17 cellular contexts compared by ENCODE assay signal in the genomic region with DNA sequence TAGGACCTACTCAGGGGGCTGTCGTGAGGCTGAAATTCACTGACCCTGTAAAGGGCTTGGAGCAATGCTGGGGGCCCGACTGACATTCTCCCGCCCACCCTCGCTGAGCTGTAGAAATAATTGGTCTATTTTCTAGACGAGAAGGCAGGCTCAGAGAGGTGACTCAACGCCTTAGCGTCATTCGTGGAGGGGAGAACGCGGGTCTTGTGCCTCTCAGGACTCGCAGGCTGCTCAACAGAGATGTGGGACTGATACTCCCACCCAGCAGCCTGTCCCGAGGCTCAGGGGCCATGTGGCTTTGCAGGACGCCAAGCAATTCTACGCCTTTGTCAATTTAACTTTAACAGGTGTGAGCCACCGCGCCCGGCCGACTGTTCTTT. TPM values are rescaled to one million over a fixed set of nuclear protein-coding genes. Genes with fewer than 3 reads are reported as not detected.
DNase-seq lines count a peak whose midpoint lies in the region; ATAC-seq, FAIRE-seq and TF ChIP-seq lines count a peak whose summit lies in the region.
"Had no signal": no experiment of that assay in that cellular context is flagged by ENCODE, and none has a peak within 500 bp of the region (broad histone marks: within the 10 kb centered on the region; RNA-seq: fewer than 3 reads in every experiment).

No MANE protein-coding gene starts in this region.

- no peak overlapping the region for H4K91ac ChIP-seq in IMR-90 (ENCODE audit: insufficient read depth, low read depth, low read length)

- no peak for TF ChIP-seq EP300 in GM12878 (IDR thresholded peaks at IDR 0.05; ENCODE audit: borderline replicate concordance in 1 of 2, control insufficient read depth in 1 of 2, low read depth in 2 of 2, low read length in 2 of 2)

- no peak overlapping the region for H3K23ac ChIP-seq in IMR-90 (ENCODE audit: low read depth, low read length)

- POLR2A ChIA-PET in IMR-90 (lab: Charles Lee; ENCODE audit: unreplicated experiment) (interaction anchor here (0.6 kb wide), 1 partner anchor 10 kb away, joined by 5 read pairs; no protein-coding TSS in a partner anchor), GM12878 (lab: Charles Lee) (interaction anchor here (0.5 kb wide), 1 partner anchor 183 kb away, joined by 3 read pairs; no protein-coding TSS in a partner anchor)

- dilution Hi-C loops in IMR-90 (cut with HindIII; ENCODE audit: low sequenced_read_pairs, unreplicated experiment): no loop called here

- H2AFZ ChIP-seq in IMR-90 (replicated peaks; ENCODE audit: low read length, poor library complexity) (no peak overlapping the region), GM12878 (ENCODE audit: control insufficient read depth, low read depth, low read length) (no peak overlapping the region)
- H2AFZ ChIP-seq: GM23248 had no signal

- H3K27me3 ChIP-seq in IMR-90 (ENCODE audit: control insufficient read depth, insufficient read depth, low read length) (no peaks in the 10 kb centered on the region; the same call in 1 of the 2 replicates), GM12878 (replicated peaks in 1 of 2; ENCODE audit: control insufficient read depth in 2 of 2, insufficient read depth in 2 of 2, low read length in 1 of 2) (no peaks in the 10 kb centered on the region), layer of hippocampus (ENCODE audit: control insufficient read depth, insufficient read depth, low read length) (no peaks in the 10 kb centered on the region)
- H3K27me3 ChIP-seq: Peyer's patch had no signal

- H3K4me2 ChIP-seq in IMR-90 (ENCODE audit: low read depth, low read length): no peak overlapping the region
- no peak overlapping the region for H3K4me2 ChIP-seq in GM12878 (ENCODE audit: control insufficient read depth, insufficient read depth)

- H3K79me1 ChIP-seq in IMR-90 (ENCODE audit: low read depth in 1 of 2, low read length in 2 of 2): no peaks in the 10 kb centered on the region

- SMC1A ChIA-PET in GM12878 (lab: Charles Lee; ENCODE audit: uncharacterized antibody, unreplicated experiment): interaction anchor here (0.8 to 2.5 kb wide), 6 partner anchors 8 to 244 kb away, joined by 3 to 16 read pairs (median 4); no protein-coding TSS in a partner anchor

- no peak for TF ChIP-seq POLR2A in IMR-90 (IDR thresholded peaks at IDR 0.05; ENCODE audit: low read depth, low read length)
- no peak for TF ChIP-seq POLR2A in GM12878 (IDR thresholded peaks at IDR 0.05; ENCODE audit: low read depth, low read length)

- BruUV-seq in IMR-90 (replicated peaks; lab: Mats Ljungman, UMichigan) (no TSS peak), GM12878 (replicated peaks; lab: Mats Ljungman, UMichigan) (no TSS peak)

- H3K9me3 ChIP-seq in IMR-90 (ENCODE audit: control insufficient read depth, insufficient read depth, low read length) (peaks cover 8% of the 10 kb centered on the region), GM12878 (replicated peaks; ENCODE audit: control insufficient read depth, insufficient read depth, low read length) (peaks cover 7% of the 10 kb centered on the region; the same call in 2 of the 3 replicates)
- H3K9me3 ChIP-seq: SJSA1 had no signal

- H3K9me1 ChIP-seq in IMR-90 (ENCODE audit: insufficient read depth, low read length): no peaks in the 10 kb centered on the region

- CTCF ChIA-PET in IMR-90 (lab: Yijun Ruan, JAX) (interaction anchor here (0.6 to 2.5 kb wide), 7 partner anchors 13 to 818 kb away, joined by 3 to 8 read pairs (median 4); no protein-coding TSS in a partner anchor), GM12878 (lab: Yijun Ruan, JAX) (interaction anchor here (0.7 to 8.6 kb wide), 15 partner anchors 13 to 385 kb away, joined by 3 to 117 read pairs (median 5); no protein-coding TSS in a partner anchor)

- no peak overlapping the region for H3K9ac ChIP-seq in IMR-90 (ENCODE audit: low read depth, low read length)
- H3K9ac ChIP-seq in GM12878 (ENCODE audit: control insufficient read depth, insufficient read depth, low read length): no peak overlapping the region
- H3K9ac ChIP-seq: GM23248 had no signal

- no peak overlapping the region for H4K5ac ChIP-seq in IMR-90 (ENCODE audit: low read depth, low read length)

- H3K4me3 ChIP-seq in IMR-90 (ENCODE audit: insufficient read depth, low read depth, low read length) (no peak overlapping the region), GM12878 (no peak overlapping the region)
- H3K4me3 ChIP-seq: GM23248, Peyer's patch, SJSA1 had no signal

- in situ Hi-C loops in IMR-90 (cut with MboI; ENCODE audit: low sequenced_read_pairs): loop anchor here (10.0 kb wide), 1 partner anchor 248 kb away; no protein-coding TSS in a partner anchor
- in situ Hi-C loops in GM12878 (cut with MboI): loop anchor here (5.0 to 10.0 kb wide), 2 partner anchors 250 to 388 kb away; no protein-coding TSS in a partner anchor

- no peak for DNase-seq in IMR-90
- DNase-seq in GM12878 (ENCODE audit: low read depth, low spot score): no peak
- no peak for DNase-seq in substantia nigra (lab: John Stamatoyannopoulos, UW)
- DNase-seq in NCI-H2196 treated with DMSO at 0.1 percent for 48 hours (lab: John Stamatoyannopoulos, UW; ENCODE audit: unreplicated experiment): no peak
- DNase-seq in stimulated activated CD4-positive, alpha-beta T cell treated with anti-CD3 and anti-CD28 coated beads, Interleukin-2, amount 100 ng/mL, for 24 hours: no peak
- DNase-seq: NCI-H524 treated with DMSO at 0.1 percent for 48 hours had no signal

- H3K56ac ChIP-seq in IMR-90 (ENCODE audit: extremely low read depth, insufficient read depth, low read length): no peak overlapping the region

- TF ChIP-seq RAD21 in IMR-90 (IDR thresholded peaks at IDR 0.05; ENCODE audit: low read length) (no peak), GM12878 (IDR thresholded peaks at IDR 0.05; ENCODE audit: insufficient read depth, low read depth, low read length) (no peak)

- H3K27ac ChIP-seq in IMR-90 (ENCODE audit: insufficient read depth, low read length) (no peak overlapping the region), GM12878 (ENCODE audit: control insufficient read depth, insufficient read depth) (no peak overlapping the region), layer of hippocampus (ENCODE audit: low read depth, low read length) (peak overlapping the region; percentile 15), substantia nigra (ENCODE audit: low read depth, low read length, poor library complexity, severe bottlenecking) (peak overlapping the region; percentile 11)
- H3K27ac ChIP-seq: GM23248, Peyer's patch, SJSA1 had no signal

- ATAC-seq in IMR-90 (ENCODE audit: low read depth) (no peak), GM12878 (peak; percentile 17; the same call in 1 of the 3 replicates), HG02610 (IDR thresholded peaks at IDR 0.05; ENCODE audit: unreplicated experiment) (no peak)
- ATAC-seq: CD8-positive, alpha-beta T cell had no signal

- H4K20me1 ChIP-seq in IMR-90 (ENCODE audit: insufficient read depth, low read length): no peaks in the 10 kb centered on the region
- H4K20me1 ChIP-seq in GM12878 (ENCODE audit: control insufficient read depth, insufficient read depth): no peaks in the 10 kb centered on the region

- no peak overlapping the region for H2BK20ac ChIP-seq in IMR-90 (ENCODE audit: low read depth, low read length)

- TF ChIP-seq CTCF in IMR-90 (conservative IDR thresholded peaks at IDR 0.05; ENCODE audit: low read depth, low read length) (no peak), GM12878 (IDR thresholded peaks at IDR 0.05 in 2 of 3, conservative IDR thresholded peaks at IDR 0.05 in 1 of 3; ENCODE audit: control insufficient read depth in 2 of 3, extremely low read depth in 1 of 3, insufficient read depth in 1 of 3, low read depth in 3 of 3, low read length in 3 of 3) (no peak)

- no peak for FAIRE-seq in GM12878 (lab: Jason Lieb, UNC)
- FAIRE-seq: GM12892 had no signal

- intact Hi-C loops in IMR-90 (cut with micrococcal nuclease): loop anchor here (1.0 kb wide), 1 partner anchor 385 kb away; no protein-coding TSS in a partner anchor
- intact Hi-C loops in GM12878 (cut with micrococcal nuclease; ENCODE audit: unreplicated experiment): loop anchor here (1.0 to 10.0 kb wide), 3 partner anchors 182 to 385 kb away; no protein-coding TSS in a partner anchor

- H4K8ac ChIP-seq in IMR-90 (ENCODE audit: low read depth in 2 of 2, low read length in 2 of 2): no peak overlapping the region

- H3K4me1 ChIP-seq in IMR-90 (ENCODE audit: control insufficient read depth, insufficient read depth, low read length): no peaks in the 10 kb centered on the region
- peaks cover 8% of the 10 kb centered on the region for H3K4me1 ChIP-seq in GM12878 (ENCODE audit: control insufficient read depth, insufficient read depth, low read length)
- H3K4me1 ChIP-seq: Peyer's patch, SJSA1 had no signal

- H3K4ac ChIP-seq in IMR-90 (ENCODE audit: low read depth, low read length): no peak overlapping the region

- H3K79me2 ChIP-seq in GM12878 (ENCODE audit: control insufficient read depth, insufficient read depth, low read length): no peaks in the 10 kb centered on the region

- no peak overlapping the region for H2AK5ac ChIP-seq in IMR-90 (ENCODE audit: low read depth, low read length)

- no peak overlapping the region for H3K18ac ChIP-seq in IMR-90 (ENCODE audit: low read depth, low read length)

- H3K14ac ChIP-seq in IMR-90 (replicated peaks; ENCODE audit: low read depth, low read length): no peak overlapping the region

- H2AK9ac ChIP-seq in IMR-90 (replicated peaks; ENCODE audit: low read depth, low read length, poor library complexity): peak overlapping the region; percentile 65

- RAD21 ChIA-PET in GM12878 (lab: Charles Lee; ENCODE audit: unreplicated experiment): interaction anchor here (1.1 to 2.5 kb wide), 6 partner anchors 19 to 385 kb away, joined by 3 to 13 read pairs (median 8); no protein-coding TSS in a partner anchor

- no peak overlapping the region for H2BK120ac ChIP-seq in IMR-90 (ENCODE audit: low read depth, low read length)

- no peak overlapping the region for H2BK15ac ChIP-seq in IMR-90 (ENCODE audit: low read depth, low read length)

- no peaks in the 10 kb centered on the region for H3K36me3 ChIP-seq in IMR-90 (ENCODE audit: control insufficient read depth, insufficient read depth, low read length)
- H3K36me3 ChIP-seq in GM12878 (ENCODE audit: control insufficient read depth in 2 of 2, insufficient read depth in 2 of 2, low read length in 1 of 2): no peaks in the 10 kb centered on the region
- H3K36me3 ChIP-seq: Peyer's patch, SJSA1 had no signal

- no peak overlapping the region for H2BK5ac ChIP-seq in IMR-90 (ENCODE audit: low read depth, low read length, poor library complexity, severe bottlenecking)

- 91% methylated on average over 10 of the region's 18 CpGs; no CpG with 5 or more reads in 1 of the 2 experiments for WGBS in IMR-90 (ENCODE audit: extremely low coverage in 2 of 2, insufficient read length in 1 of 2), 2 experiments
- 52% methylated on average over 18 of the region's 18 CpGs for WGBS in GM12878 (ENCODE audit: insufficient coverage, insufficient replicate concordance, low lambda C conversion rate, missing lambda C conversion rate)

RNA-seq across cellular contexts. Expression of a gene that starts 23.6 kb away (rescaled TPM):
- total RNA-seq in IMR-90 (2012; rRNA removed) (not detected in 2 replicates), GM12878 (2014; rRNA removed) (not detected in 2 replicates), GM12878 (2014; rRNA removed; fragmentation: Illumina TruSeq; extraction: Trizol) (not detected in 2 replicates), GM12878 (2021) (not detected in 2 replicates)
- polyA plus RNA-seq in IMR-90 (2012; rRNA removed) (not detected in 2 replicates), GM12878 (2011; rRNA removed) (not detected in 2 replicates), GM12878 (2014; fragmentation: Illumina TruSeq; extraction: Trizol) (not detected in 2 replicates), GM12878 (2014; fragmentation: Nextera tagmentation; extraction: Ambion mirVana) (not detected), GM12878 (2014; rRNA removed) (not detected in 2 replicates), GM12878 (2016; fragmentation: Nextera tagmentation; extraction: Ambion mirVana) (not detected)
- not detected in 2 replicates for polyA plus RNA-seq in IMR-90 (2012; cell fraction: cytosol; rRNA removed)
- not detected in 2 replicates for polyA plus RNA-seq in IMR-90 (2012; cell fraction: nucleus; rRNA removed; ENCODE audit: low replicate concordance)
- not detected in 2 replicates for total RNA-seq in GM12878 (2013; cell fraction: nucleolus; rRNA removed)
- not detected for polyA plus RNA-seq in GM12878 (2011; ENCODE audit: low read depth)
- not detected in 2 replicates for polyA plus RNA-seq in GM12878 (2011; cell fraction: cytosol; rRNA removed)
- not detected in 2 replicates for polyA plus RNA-seq in GM12878 (2011; cell fraction: nucleus; rRNA removed)
- 0.41 and 0.87 TPM in 2 replicates for polyA plus RNA-seq in GM12878 (2012)
- not detected in 2 replicates for polyA minus RNA-seq in GM12878 (2011; rRNA and poly(A)+ RNA removed)
- polyA minus RNA-seq in GM12878 (2011; cell fraction: cytosol; rRNA and poly(A)+ RNA removed): not detected in 2 replicates
- polyA minus RNA-seq in GM12878 (2011; cell fraction: nucleus; rRNA and poly(A)+ RNA removed): not detected in 2 replicates
- total RNA-seq: A172; CD8-positive, alpha-beta T cell; G401; GM23248; OCI-LY7; SJSA1 had no signal
- polyA plus RNA-seq: AG04450, GM23248 had no signal

RNA-seq across cellular contexts. Expression of a gene that starts 26.3 kb away (rescaled TPM):
- total RNA-seq in IMR-90 (2012; rRNA removed) (12.2 and 15.3 TPM in 2 replicates), GM12878 (2014; rRNA removed) (17.0 and 21.0 TPM in 2 replicates), GM12878 (2014; rRNA removed; fragmentation: Illumina TruSeq; extraction: Trizol) (3.1 and 3.9 TPM in 2 replicates), GM12878 (2021) (22.7 and 24.5 TPM in 2 replicates)
- polyA plus RNA-seq in IMR-90 (2012; rRNA removed) (54.1 and 68.6 TPM in 2 replicates), GM12878 (2011; rRNA removed) (2.1 and 4.9 TPM in 2 replicates), GM12878 (2014; fragmentation: Illumina TruSeq; extraction: Trizol) (0.91 TPM in 1 of 2 replicates, not detected in the other), GM12878 (2014; fragmentation: Nextera tagmentation; extraction: Ambion mirVana) (1 to 10 TPM; 1.0 to 1.6 TPM), GM12878 (2014; rRNA removed) (23.8 and 26.3 TPM in 2 replicates), GM12878 (2016; fragmentation: Nextera tagmentation; extraction: Ambion mirVana) (10 to 100 TPM; 25.1 to 26.7 TPM)
- polyA plus RNA-seq in IMR-90 (2012; cell fraction: cytosol; rRNA removed): 48.6 and 171 TPM in 2 replicates
- 32.6 and 78.6 TPM in 2 replicates for polyA plus RNA-seq in IMR-90 (2012; cell fraction: nucleus; rRNA removed; ENCODE audit: low replicate concordance)
- total RNA-seq in GM12878 (2013; cell fraction: nucleolus; rRNA removed): 0.81 TPM in 1 of 2 replicates, not detected in the other
- 7.5 TPM for polyA plus RNA-seq in GM12878 (2011; ENCODE audit: low read depth)
- polyA plus RNA-seq in GM12878 (2011; cell fraction: cytosol; rRNA removed): 10.3 and 22.0 TPM in 2 replicates
- 9.3 and 12.4 TPM in 2 replicates for polyA plus RNA-seq in GM12878 (2011; cell fraction: nucleus; rRNA removed)
- 17.2 and 19.2 TPM in 2 replicates for polyA plus RNA-seq in GM12878 (2012)
- polyA minus RNA-seq in GM12878 (2011; rRNA and poly(A)+ RNA removed): 0.29 and 3.0 TPM in 2 replicates
- polyA minus RNA-seq in GM12878 (2011; cell fraction: cytosol; rRNA and poly(A)+ RNA removed): 2.0 and 4.8 TPM in 2 replicates
- polyA minus RNA-seq in GM12878 (2011; cell fraction: nucleus; rRNA and poly(A)+ RNA removed): 2.1 and 6.8 TPM in 2 replicates

RNA-seq across cellular contexts. Expression of a gene that starts 30.9 kb away (rescaled TPM):
- total RNA-seq in IMR-90 (2012; rRNA removed) (not detected in 2 replicates), GM12878 (2014; rRNA removed) (not detected in 2 replicates), GM12878 (2014; rRNA removed; fragmentation: Illumina TruSeq; extraction: Trizol) (not detected in 2 replicates), GM12878 (2021) (not detected in 2 replicates)
- polyA plus RNA-seq in IMR-90 (2012; rRNA removed) (0.03 TPM in 2 replicates), GM12878 (2011; rRNA removed) (0.14 TPM in 1 of 2 replicates, not detected in the other), GM12878 (2014; fragmentation: Illumina TruSeq; extraction: Trizol) (not detected in 2 replicates), GM12878 (2014; fragmentation: Nextera tagmentation; extraction: Ambion mirVana) (not detected), GM12878 (2014; rRNA removed) (not detected in 2 replicates), GM12878 (2016; fragmentation: Nextera tagmentation; extraction: Ambion mirVana) (not detected)
- polyA plus RNA-seq in IMR-90 (2012; cell fraction: cytosol; rRNA removed): 0.01 and 0.11 TPM in 2 replicates
- polyA plus RNA-seq in IMR-90 (2012; cell fraction: nucleus; rRNA removed; ENCODE audit: low replicate concordance): 0.03 and 0.10 TPM in 2 replicates
- 0.20 and 0.23 TPM in 2 replicates for total RNA-seq in GM12878 (2013; cell fraction: nucleolus; rRNA removed)
- 0.10 TPM for polyA plus RNA-seq in GM12878 (2011; ENCODE audit: low read depth)
- 0.18 and 0.25 TPM in 2 replicates for polyA plus RNA-seq in GM12878 (2011; cell fraction: cytosol; rRNA removed)
- polyA plus RNA-seq in GM12878 (2011; cell fraction: nucleus; rRNA removed): 0.23 and 0.31 TPM in 2 replicates
- 0.18 and 0.34 TPM in 2 replicates for polyA plus RNA-seq in GM12878 (2012)
- 0.21 and 0.37 TPM in 2 replicates for polyA minus RNA-seq in GM12878 (2011; rRNA and poly(A)+ RNA removed)
- polyA minus RNA-seq in GM12878 (2011; cell fraction: cytosol; rRNA and poly(A)+ RNA removed): 1.1 TPM in 1 of 2 replicates, not detected in the other
- not detected in 2 replicates for polyA minus RNA-seq in GM12878 (2011; cell fraction: nucleus; rRNA and poly(A)+ RNA removed)
- total RNA-seq: CD8-positive, alpha-beta T cell; GM23248; SJSA1 had no signal
- polyA plus RNA-seq: AG04450, GM23248 had no signal

Comparison
In these comparisons a context has a peak if more than half of its experiments do, and no peak if none do; other contexts are left out.
1. H3K27ac ChIP-seq: peak in layer of hippocampus (single experiment) and substantia nigra (single experiment); none in IMR-90 (single experiment) and GM12878 (single experiment).